Comparison of ENCODE assay signal across 9 cellular contexts in the genomic region with DNA sequence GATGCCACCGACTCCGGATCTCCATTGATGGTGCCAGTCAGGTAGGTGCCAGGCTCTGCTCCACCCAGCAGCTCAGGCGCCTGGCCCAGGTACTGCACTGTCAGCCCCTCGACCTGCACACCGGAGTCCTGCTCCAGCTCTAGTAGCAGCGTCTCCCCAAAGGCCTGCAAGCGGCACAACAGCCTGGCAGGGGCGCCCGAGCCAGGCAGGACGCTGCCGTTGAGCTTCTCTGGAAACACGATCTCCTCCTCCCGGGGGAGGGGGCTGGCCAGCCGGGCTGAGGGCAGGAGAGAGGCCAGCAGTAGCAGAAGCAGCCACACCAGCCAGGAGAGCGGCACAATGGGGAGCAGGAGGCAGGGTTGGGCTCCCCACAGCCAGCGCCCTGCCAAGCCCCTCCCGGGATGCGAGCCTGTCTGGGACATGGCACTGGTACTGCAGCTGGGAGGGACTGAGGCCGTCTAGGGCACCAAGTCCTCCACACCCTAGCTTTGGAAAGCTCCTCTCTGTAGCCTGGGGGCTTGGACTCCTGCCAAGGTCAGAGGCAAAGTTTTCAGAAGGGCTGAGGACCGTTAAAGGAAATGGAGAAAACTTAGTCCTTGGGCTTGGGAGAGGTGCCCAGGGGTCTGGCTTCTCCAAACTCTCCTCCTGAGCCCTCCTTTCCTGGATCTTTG. TPM values are rescaled to one million over a fixed set of nuclear protein-coding genes. Genes with fewer than 3 reads are reported as not detected.
A peak's percentile ranks its signal among the peaks of the same experiment; 100 is the strongest.
DNase-seq lines count a peak whose midpoint lies in the region; ATAC-seq and TF ChIP-seq lines count a peak whose summit lies in the region.
"Had no signal": no experiment of that assay in that cellular context is flagged by ENCODE, and none has a peak within 500 bp of the region (broad histone marks: within the 10 kb centered on the region; RNA-seq: fewer than 3 reads in every experiment).

No MANE protein-coding gene starts in this region.

- no peak for ATAC-seq in HG03025 (IDR thresholded peaks at IDR 0.05; ENCODE audit: low FRiP score, unreplicated experiment)
- ATAC-seq in GM21390 (IDR thresholded peaks at IDR 0.05; ENCODE audit: unreplicated experiment), result no peak

- no peak overlapping the region for H3K27ac ChIP-seq in PC-9

- peaks cover 13% of the 10 kb centered on the region; the same call in 1 of the 2 replicates for H3F3A ChIP-seq in PC-9 (ENCODE audit: insufficient read depth, low read depth)

- BruUV-seq in PC-9 (replicated peaks; lab: Mats Ljungman, UMichigan), result no TSS peak

- no peaks in the 10 kb centered on the region for H3K27me3 Mint-ChIP-seq in osteocyte (ENCODE audit: unreplicated experiment)
- H3K27me3 Mint-ChIP-seq in activated T-helper 1 cell treated with anti-CD3 and anti-CD28 coated beads, Interleukin-12 subunit alpha, Interleukin-12 subunit beta, Interleukin-2, Interleukin-4 antibody, amounts not matched to agents 30 ng/mL and 10 ng/mL and 1 ng/mL, durations not matched to agents 14 hours and 24 hours and 36 hours (ENCODE audit: insufficient read depth), result no peaks in the 10 kb centered on the region
- H3K27me3 Mint-ChIP-seq: activated naive CD4-positive, alpha-beta T cell treated with anti-CD3 and anti-CD28 coated beads, Interleukin-2, amount 50 U/mL, for 24 hours had no signal

- H3K27ac Mint-ChIP-seq in osteocyte (ENCODE audit: unreplicated experiment), result peak overlapping the region; percentile 86
- H3K27ac Mint-ChIP-seq in activated T-helper 1 cell treated with anti-CD3 and anti-CD28 coated beads, Interleukin-12 subunit alpha, Interleukin-12 subunit beta, Interleukin-2, Interleukin-4 antibody, amounts not matched to agents 30 ng/mL and 10 ng/mL and 1 ng/mL, durations not matched to agents 14 hours and 24 hours and 36 hours, result no peak overlapping the region

- peaks cover 9% of the 10 kb centered on the region for H3K79me2 ChIP-seq in PC-9 (ENCODE audit: low read depth)

- CTCF ChIA-PET in PC-9 (lab: Charles Lee), result interaction anchor here (0.7 to 1.1 kb wide), 2 partner anchors 27 to 191 kb away, joined by 3 read pairs; a partner anchor contains a TSS

- no peaks in the 10 kb centered on the region for H3K27me3 ChIP-seq in PC-9 (ENCODE audit: insufficient read depth, low read depth)

- H3K4me1 Mint-ChIP-seq in osteocyte (ENCODE audit: unreplicated experiment), result peaks cover 61% of the 10 kb centered on the region
- H3K4me1 Mint-ChIP-seq in activated T-helper 1 cell treated with anti-CD3 and anti-CD28 coated beads, Interleukin-12 subunit alpha, Interleukin-12 subunit beta, Interleukin-2, Interleukin-4 antibody, amounts not matched to agents 30 ng/mL and 10 ng/mL and 1 ng/mL, durations not matched to agents 14 hours and 24 hours and 36 hours (ENCODE audit: low read depth), result peaks cover 59% of the 10 kb centered on the region

- DNase-seq in DMS153 treated with DMSO at 0.1 percent for 48 hours (lab: John Stamatoyannopoulos, UW; ENCODE audit: unreplicated experiment), result peak; percentile 28
- DNase-seq in PC-9, result peak; percentile 56 to 76
- DNase-seq in fibroblast of mammary gland (ENCODE audit: low read depth), result peak; percentile 48
- DNase-seq in osteocyte (ENCODE audit: extremely low spot score, unreplicated experiment), result peak; percentile 91
- DNase-seq in activated T-helper 1 cell treated with anti-CD3 and anti-CD28 coated beads, Interleukin-12 subunit alpha, Interleukin-12 subunit beta, Interleukin-2, Interleukin-4 antibody, amounts not matched to agents 30 ng/mL and 10 ng/mL and 1 ng/mL, durations not matched to agents 14 hours and 24 hours and 36 hours (ENCODE audit: low spot score), result no peak
- DNase-seq in activated naive CD4-positive, alpha-beta T cell (lab: John Stamatoyannopoulos, UW), result no peak

- no peaks in the 10 kb centered on the region for H3K9me3 Mint-ChIP-seq in osteocyte (ENCODE audit: unreplicated experiment)
- H3K9me3 Mint-ChIP-seq in activated T-helper 1 cell treated with anti-CD3 and anti-CD28 coated beads, Interleukin-12 subunit alpha, Interleukin-12 subunit beta, Interleukin-2, Interleukin-4 antibody, amounts not matched to agents 30 ng/mL and 10 ng/mL and 1 ng/mL, durations not matched to agents 14 hours and 24 hours and 36 hours, result no peaks in the 10 kb centered on the region
- H3K9me3 Mint-ChIP-seq: activated naive CD4-positive, alpha-beta T cell treated with anti-CD3 and anti-CD28 coated beads, Interleukin-2, amount 50 U/mL, for 24 hours had no signal

- H3K4me3 Mint-ChIP-seq in osteocyte (ENCODE audit: unreplicated experiment), result peak overlapping the region; percentile 65
- H3K4me3 Mint-ChIP-seq in activated T-helper 1 cell treated with anti-CD3 and anti-CD28 coated beads, Interleukin-12 subunit alpha, Interleukin-12 subunit beta, Interleukin-2, Interleukin-4 antibody, amounts not matched to agents 30 ng/mL and 10 ng/mL and 1 ng/mL, durations not matched to agents 14 hours and 24 hours and 36 hours, result no peak overlapping the region
- H3K4me3 Mint-ChIP-seq: activated naive CD4-positive, alpha-beta T cell treated with anti-CD3 and anti-CD28 coated beads, Interleukin-2, amount 50 U/mL, for 24 hours had no signal

- no peak overlapping the region for H2AFZ ChIP-seq in PC-9

- intact Hi-C loops in PC-9 (cut with micrococcal nuclease; ENCODE audit: unreplicated experiment), result no loop called here
- intact Hi-C loops in activated T-helper 1 cell treated with anti-CD3 and anti-CD28 coated beads, Interleukin-12 subunit alpha, Interleukin-12 subunit beta, Interleukin-2, Interleukin-4 antibody, amounts not matched to agents 30 ng/mL and 10 ng/mL and 1 ng/mL, durations not matched to agents 14 hours and 24 hours and 36 hours (cut with micrococcal nuclease), result no loop called here

- H3K9me3 ChIP-seq in PC-9 (ENCODE audit: insufficient read depth, low read depth), result no peaks in the 10 kb centered on the region

- TF ChIP-seq CTCF in PC-9 (conservative IDR thresholded peaks at IDR 0.05) (no peak), fibroblast of mammary gland (conservative IDR thresholded peaks at IDR 0.05; ENCODE audit: control insufficient read depth, insufficient read depth, low read depth, low read length) (no peak), osteocyte (IDR thresholded peaks at IDR 0.05) (peak; percentile 35)

- H3K4me2 ChIP-seq in PC-9, result peak overlapping the region; percentile 54

- H3K4me1 ChIP-seq in PC-9 (replicated peaks; ENCODE audit: insufficient read depth), result peaks cover 19% of the 10 kb centered on the region

- H3K9me2 ChIP-seq in PC-9 (ENCODE audit: insufficient read depth), result no peaks in the 10 kb centered on the region

- no peaks in the 10 kb centered on the region for H3K36me3 Mint-ChIP-seq in osteocyte (ENCODE audit: unreplicated experiment)
- H3K36me3 Mint-ChIP-seq in activated T-helper 1 cell treated with anti-CD3 and anti-CD28 coated beads, Interleukin-12 subunit alpha, Interleukin-12 subunit beta, Interleukin-2, Interleukin-4 antibody, amounts not matched to agents 30 ng/mL and 10 ng/mL and 1 ng/mL, durations not matched to agents 14 hours and 24 hours and 36 hours (ENCODE audit: low read depth), result peaks cover 5% of the 10 kb centered on the region

- POLR2A ChIA-PET in PC-9 (lab: Charles Lee; ENCODE audit: unreplicated experiment), result no interaction called here

- no peak overlapping the region for H3K4me3 ChIP-seq in PC-9
- H3K4me3 ChIP-seq in fibroblast of mammary gland (ENCODE audit: control insufficient read depth, low read depth, low read length), result peak overlapping the region; percentile 85

- H4K20me1 ChIP-seq in PC-9 (ENCODE audit: insufficient read depth), result no peaks in the 10 kb centered on the region

- H3K36me3 ChIP-seq in PC-9 (ENCODE audit: low read depth), result no peaks in the 10 kb centered on the region

RNA-seq across cellular contexts. Expression of a gene that starts 0.5 kb away (rescaled TPM):
- total RNA-seq in PC-9 (2021) (0.08 TPM in 1 of 2 replicates, not detected in the other), osteocyte (1.2 TPM in 2 replicates)
- 0.23 and 0.24 TPM in 2 replicates for total RNA-seq in activated T-helper 1 cell treated with anti-CD3 and anti-CD28 coated beads, Interleukin-12 subunit alpha, Interleukin-12 subunit beta, Interleukin-2, Interleukin-4 antibody, amounts not matched to agents 30 ng/mL and 10 ng/mL and 1 ng/mL, durations not matched to agents 14 hours and 24 hours and 36 hours

RNA-seq across cellular contexts. Expression of a gene that starts 3.8 kb away (rescaled TPM):
- 99.5 and 107 TPM in 2 replicates for total RNA-seq in PC-9 (2021)
- 82.0 and 82.5 TPM in 2 replicates for total RNA-seq in osteocyte
- 72.9 and 84.1 TPM in 2 replicates for total RNA-seq in activated T-helper 1 cell treated with anti-CD3 and anti-CD28 coated beads, Interleukin-12 subunit alpha, Interleukin-12 subunit beta, Interleukin-2, Interleukin-4 antibody, amounts not matched to agents 30 ng/mL and 10 ng/mL and 1 ng/mL, durations not matched to agents 14 hours and 24 hours and 36 hours

RNA-seq across cellular contexts. Expression of a gene that starts 16.8 kb away (rescaled TPM):
- total RNA-seq in PC-9 (2021) (1.3 TPM in 1 of 2 replicates, not detected in the other), osteocyte (not detected in 2 replicates)
- total RNA-seq in activated T-helper 1 cell treated with anti-CD3 and anti-CD28 coated beads, Interleukin-12 subunit alpha, Interleukin-12 subunit beta, Interleukin-2, Interleukin-4 antibody, amounts not matched to agents 30 ng/mL and 10 ng/mL and 1 ng/mL, durations not matched to agents 14 hours and 24 hours and 36 hours, result 0.93 and 1.5 TPM in 2 replicates

RNA-seq across cellular contexts. Expression of a gene that starts 21.0 kb away (rescaled TPM):
- total RNA-seq in PC-9 (2021) (35.5 and 47.8 TPM in 2 replicates), osteocyte (21.7 and 24.3 TPM in 2 replicates)
- 66.4 and 68.2 TPM in 2 replicates for total RNA-seq in activated T-helper 1 cell treated with anti-CD3 and anti-CD28 coated beads, Interleukin-12 subunit alpha, Interleukin-12 subunit beta, Interleukin-2, Interleukin-4 antibody, amounts not matched to agents 30 ng/mL and 10 ng/mL and 1 ng/mL, durations not matched to agents 14 hours and 24 hours and 36 hours

RNA-seq across cellular contexts. Expression of a gene that starts 25.1 kb away (rescaled TPM):
- not detected in 2 replicates for total RNA-seq in PC-9 (2021)
- total RNA-seq in osteocyte, result not detected in 2 replicates
- not detected in 2 replicates for total RNA-seq in activated T-helper 1 cell treated with anti-CD3 and anti-CD28 coated beads, Interleukin-12 subunit alpha, Interleukin-12 subunit beta, Interleukin-2, Interleukin-4 antibody, amounts not matched to agents 30 ng/mL and 10 ng/mL and 1 ng/mL, durations not matched to agents 14 hours and 24 hours and 36 hours

Comparison
In these comparisons a context has a peak if more than half of its experiments do, and no peak if none do; other contexts are left out.
1. DNase-seq: peak in DMS153 treated with DMSO at 0.1 percent for 48 hours (single experiment), PC-9 (2 of 2), fibroblast of mammary gland (single experiment) and osteocyte (single experiment); none in activated T-helper 1 cell treated with anti-CD3 and anti-CD28 coated beads, Interleukin-12 subunit alpha, Interleukin-12 subunit beta, Interleukin-2, Interleukin-4 antibody, amounts not matched to agents 30 ng/mL and 10 ng/mL and 1 ng/mL, durations not matched to agents 14 hours and 24 hours and 36 hours (single experiment) and activated naive CD4-positive, alpha-beta T cell (0 of 4).